Comparison of ENCODE assay signal across 18 cellular contexts in the genomic region with DNA sequence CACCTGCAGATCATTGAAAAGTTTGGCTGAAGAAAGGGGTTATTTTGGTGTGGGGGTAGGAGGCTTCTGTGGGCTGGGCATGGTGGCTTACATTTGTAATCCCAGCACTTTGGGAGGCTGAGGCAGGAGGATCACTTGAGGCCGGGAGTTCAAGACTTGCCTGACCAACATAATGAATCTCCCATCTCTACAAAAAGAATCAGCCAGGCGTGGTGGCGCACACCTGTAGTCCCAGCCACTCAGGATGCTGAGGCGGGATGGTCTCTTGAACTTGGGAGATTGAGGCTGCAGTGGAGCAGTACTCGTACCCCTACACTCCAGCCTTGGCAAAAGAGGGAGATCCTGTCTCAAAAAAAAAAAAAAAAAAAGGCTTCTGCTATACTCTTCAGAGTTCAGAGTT. TPM values are rescaled to one million over a fixed set of nuclear protein-coding genes. Genes with fewer than 3 reads are reported as not detected.
DNase-seq lines count a peak whose midpoint lies in the region; ATAC-seq and TF ChIP-seq lines count a peak whose summit lies in the region.
"Had no signal": no experiment of that assay in that cellular context is flagged by ENCODE, and none has a peak within 500 bp of the region (broad histone marks: within the 10 kb centered on the region; RNA-seq: fewer than 3 reads in every experiment).

No MANE protein-coding gene starts in this region.

- H3K27ac Mint-ChIP-seq in CD4-positive, alpha-beta T cell, result peak overlapping the region; percentile 53
- peak overlapping the region; percentile 74 for H3K27ac Mint-ChIP-seq in activated T-helper 1 cell treated with anti-CD3 and anti-CD28 coated beads, Interleukin-12 subunit alpha, Interleukin-12 subunit beta, Interleukin-2, Interleukin-4 antibody, amounts not matched to agents 30 ng/mL and 10 ng/mL and 1 ng/mL, durations not matched to agents 14 hours and 24 hours and 36 hours
- peak overlapping the region; percentile 40 for H3K27ac Mint-ChIP-seq in memory B cell
- H3K27ac Mint-ChIP-seq in activated CD4-positive, alpha-beta T cell treated with anti-CD3 and anti-CD28 coated beads, Interleukin-2, amount 10 ng/mL, durations not matched to agents 7 days and 5 days, result no peak overlapping the region

- H3K9me3 ChIP-seq in CD4-positive, alpha-beta T cell (ENCODE audit: control insufficient read depth, low read length), result no peaks in the 10 kb centered on the region
- H3K9me3 ChIP-seq: BLaER1 treated with 17β-estradiol and CSF1 and Interleukin-3, amounts not matched to agents 10 nM and 100 nM; Caco-2; Peyer's patch had no signal

- peaks cover 86% of the 10 kb centered on the region for H3K36me3 Mint-ChIP-seq in CD4-positive, alpha-beta T cell (ENCODE audit: low read depth)
- peaks cover 67% of the 10 kb centered on the region for H3K36me3 Mint-ChIP-seq in activated T-helper 1 cell treated with anti-CD3 and anti-CD28 coated beads, Interleukin-12 subunit alpha, Interleukin-12 subunit beta, Interleukin-2, Interleukin-4 antibody, amounts not matched to agents 30 ng/mL and 10 ng/mL and 1 ng/mL, durations not matched to agents 14 hours and 24 hours and 36 hours (ENCODE audit: low read depth)
- peaks cover 38% of the 10 kb centered on the region for H3K36me3 Mint-ChIP-seq in memory B cell
- peaks cover 71% of the 10 kb centered on the region for H3K36me3 Mint-ChIP-seq in activated CD4-positive, alpha-beta T cell treated with anti-CD3 and anti-CD28 coated beads, Interleukin-2, amount 10 ng/mL, durations not matched to agents 7 days and 5 days (ENCODE audit: low read depth)

- H3K27me3 Mint-ChIP-seq in CD4-positive, alpha-beta T cell, result no peaks in the 10 kb centered on the region
- H3K27me3 Mint-ChIP-seq in activated T-helper 1 cell treated with anti-CD3 and anti-CD28 coated beads, Interleukin-12 subunit alpha, Interleukin-12 subunit beta, Interleukin-2, Interleukin-4 antibody, amounts not matched to agents 30 ng/mL and 10 ng/mL and 1 ng/mL, durations not matched to agents 14 hours and 24 hours and 36 hours (ENCODE audit: insufficient read depth), result no peaks in the 10 kb centered on the region
- H3K27me3 Mint-ChIP-seq in memory B cell, result no peaks in the 10 kb centered on the region
- no peaks in the 10 kb centered on the region for H3K27me3 Mint-ChIP-seq in activated CD4-positive, alpha-beta T cell treated with anti-CD3 and anti-CD28 coated beads, Interleukin-2, amount 10 ng/mL, durations not matched to agents 7 days and 5 days

- H3K4me1 Mint-ChIP-seq in CD4-positive, alpha-beta T cell (ENCODE audit: low read depth), result peaks cover 9% of the 10 kb centered on the region
- peaks cover 39% of the 10 kb centered on the region for H3K4me1 Mint-ChIP-seq in activated T-helper 1 cell treated with anti-CD3 and anti-CD28 coated beads, Interleukin-12 subunit alpha, Interleukin-12 subunit beta, Interleukin-2, Interleukin-4 antibody, amounts not matched to agents 30 ng/mL and 10 ng/mL and 1 ng/mL, durations not matched to agents 14 hours and 24 hours and 36 hours (ENCODE audit: low read depth)
- peaks cover 8% of the 10 kb centered on the region for H3K4me1 Mint-ChIP-seq in memory B cell
- peaks cover 15% of the 10 kb centered on the region for H3K4me1 Mint-ChIP-seq in activated CD4-positive, alpha-beta T cell treated with anti-CD3 and anti-CD28 coated beads, Interleukin-2, amount 10 ng/mL, durations not matched to agents 7 days and 5 days

- H3K27me3 ChIP-seq in CD4-positive, alpha-beta T cell (ENCODE audit: control insufficient read depth, insufficient read depth, low read length), result no peaks in the 10 kb centered on the region
- H3K27me3 ChIP-seq: BLaER1 treated with 17β-estradiol and CSF1 and Interleukin-3, amounts not matched to agents 10 nM and 100 nM; Peyer's patch had no signal

- POLR2A ChIA-PET in CD4-positive, alpha-beta T cell (lab: Charles Lee), result interaction anchor here (0.6 kb wide), 1 partner anchor 59 kb away, joined by 4 read pairs; no protein-coding TSS in a partner anchor
- POLR2A ChIA-PET in activated CD4-positive, alpha-beta T cell treated with anti-CD3 and anti-CD28 coated beads, Interleukin-2, amount 10 ng/mL, durations not matched to agents 7 days and 5 days (lab: Charles Lee), result no interaction called here

- CTCF ChIA-PET in CD4-positive, alpha-beta T cell (lab: Charles Lee), result interaction anchor here (1.5 kb wide), 1 partner anchor 33 kb away, joined by 3 read pairs; the partner anchor contains the start of gene DCTN2
- CTCF ChIA-PET in activated CD4-positive, alpha-beta T cell treated with anti-CD3 and anti-CD28 coated beads, Interleukin-2, amount 10 ng/mL, durations not matched to agents 7 days and 5 days (lab: Charles Lee), result interaction anchor here (1.6 kb wide), 1 partner anchor 16 kb away, joined by 3 read pairs; no protein-coding TSS in a partner anchor

- ATAC-seq in CD4-positive, alpha-beta T cell (ENCODE audit: poor library complexity), result no peak
- ATAC-seq in memory B cell (ENCODE audit: low read depth), result no peak
- no peak for ATAC-seq in HG03565 (IDR thresholded peaks at IDR 0.05; ENCODE audit: unreplicated experiment)

- no peaks in the 10 kb centered on the region for H3K9me3 Mint-ChIP-seq in CD4-positive, alpha-beta T cell
- H3K9me3 Mint-ChIP-seq in activated T-helper 1 cell treated with anti-CD3 and anti-CD28 coated beads, Interleukin-12 subunit alpha, Interleukin-12 subunit beta, Interleukin-2, Interleukin-4 antibody, amounts not matched to agents 30 ng/mL and 10 ng/mL and 1 ng/mL, durations not matched to agents 14 hours and 24 hours and 36 hours, result no peaks in the 10 kb centered on the region
- H3K9me3 Mint-ChIP-seq in memory B cell, result no peaks in the 10 kb centered on the region
- H3K9me3 Mint-ChIP-seq in activated CD4-positive, alpha-beta T cell treated with anti-CD3 and anti-CD28 coated beads, Interleukin-2, amount 10 ng/mL, durations not matched to agents 7 days and 5 days, result no peaks in the 10 kb centered on the region

- intact Hi-C loops in CD4-positive, alpha-beta T cell (cut with DNase I, micrococcal nuclease), result no loop called here
- intact Hi-C loops in activated T-helper 1 cell treated with anti-CD3 and anti-CD28 coated beads, Interleukin-12 subunit alpha, Interleukin-12 subunit beta, Interleukin-2, Interleukin-4 antibody, amounts not matched to agents 30 ng/mL and 10 ng/mL and 1 ng/mL, durations not matched to agents 14 hours and 24 hours and 36 hours (cut with micrococcal nuclease), result no loop called here

- TF ChIP-seq CTCF in 22Rv1 (IDR thresholded peaks at IDR 0.05), result no peak
- no peak for TF ChIP-seq CTCF in CD4-positive, alpha-beta T cell (IDR thresholded peaks at IDR 0.05)

- peak overlapping the region; percentile 100 for H3K27ac ChIP-seq in 22Rv1
- no peak overlapping the region for H3K27ac ChIP-seq in CD4-positive, alpha-beta T cell (ENCODE audit: low read depth, low read length)
- H3K27ac ChIP-seq: BLaER1 treated with 17β-estradiol and CSF1 and Interleukin-3, amounts not matched to agents 10 nM and 100 nM; Peyer's patch had no signal

- no peak for DNase-seq in CD4-positive, alpha-beta T cell
- no peak for DNase-seq in activated T-helper 1 cell treated with anti-CD3 and anti-CD28 coated beads, Interleukin-12 subunit alpha, Interleukin-12 subunit beta, Interleukin-2, Interleukin-4 antibody, amounts not matched to agents 30 ng/mL and 10 ng/mL and 1 ng/mL, durations not matched to agents 14 hours and 24 hours and 36 hours (ENCODE audit: low spot score)
- no peak for DNase-seq in memory B cell (ENCODE audit: low spot score in 2 of 2)
- no peak for DNase-seq in T-helper 1 cell
- no peak for DNase-seq in activated CD4-positive, alpha-beta T cell treated with anti-CD3 and anti-CD28 coated beads, Interleukin-2, amount 10 ng/mL, durations not matched to agents 7 days and 5 days
- no peak for DNase-seq in COLO668 (lab: John Stamatoyannopoulos, UW; ENCODE audit: unreplicated experiment)
- DNase-seq: Caco-2, DMS53, MM.1S, NCI-H1105, NCI-H1694 treated with DMSO at 0.1 percent for 48 hours, NCI-H510A treated with DMSO at 0.1 percent for 48 hours, Right ventricle myocardium superior had no signal

- no peak overlapping the region for H3K4me3 Mint-ChIP-seq in CD4-positive, alpha-beta T cell
- no peak overlapping the region for H3K4me3 Mint-ChIP-seq in activated T-helper 1 cell treated with anti-CD3 and anti-CD28 coated beads, Interleukin-12 subunit alpha, Interleukin-12 subunit beta, Interleukin-2, Interleukin-4 antibody, amounts not matched to agents 30 ng/mL and 10 ng/mL and 1 ng/mL, durations not matched to agents 14 hours and 24 hours and 36 hours
- no peak overlapping the region for H3K4me3 Mint-ChIP-seq in memory B cell
- no peak overlapping the region for H3K4me3 Mint-ChIP-seq in activated CD4-positive, alpha-beta T cell treated with anti-CD3 and anti-CD28 coated beads, Interleukin-2, amount 10 ng/mL, durations not matched to agents 7 days and 5 days

RNA-seq across cellular contexts. Expression of gene DDIT3, which starts 7.0 kb away (rescaled TPM):
- 100 to 1,000 TPM; 145 TPM for total RNA-seq in CD4-positive, alpha-beta T cell
- 17.8 and 18.1 TPM in 2 replicates for total RNA-seq in activated T-helper 1 cell treated with anti-CD3 and anti-CD28 coated beads, Interleukin-12 subunit alpha, Interleukin-12 subunit beta, Interleukin-2, Interleukin-4 antibody, amounts not matched to agents 30 ng/mL and 10 ng/mL and 1 ng/mL, durations not matched to agents 14 hours and 24 hours and 36 hours
- 10 to 100 TPM; 10.5 to 11.4 TPM for total RNA-seq in activated CD4-positive, alpha-beta T cell treated with anti-CD3 and anti-CD28 coated beads, Interleukin-2, amount 10 ng/mL, durations not matched to agents 7 days and 5 days

RNA-seq across cellular contexts. Expression of gene MBD6, which starts 9.4 kb away (rescaled TPM):
- 10 to 100 TPM; 72.4 to 74.7 TPM for total RNA-seq in CD4-positive, alpha-beta T cell
- total RNA-seq in activated T-helper 1 cell treated with anti-CD3 and anti-CD28 coated beads, Interleukin-12 subunit alpha, Interleukin-12 subunit beta, Interleukin-2, Interleukin-4 antibody, amounts not matched to agents 30 ng/mL and 10 ng/mL and 1 ng/mL, durations not matched to agents 14 hours and 24 hours and 36 hours, result 63.3 and 66.8 TPM in 2 replicates
- 10 to 100 TPM; 66.0 to 80.1 TPM for total RNA-seq in activated CD4-positive, alpha-beta T cell treated with anti-CD3 and anti-CD28 coated beads, Interleukin-2, amount 10 ng/mL, durations not matched to agents 7 days and 5 days

RNA-seq across cellular contexts. Expression of gene MARS1, which starts 25.4 kb away (rescaled TPM):
- total RNA-seq in CD4-positive, alpha-beta T cell, result 100 to 1,000 TPM; 203 to 204 TPM
- total RNA-seq in activated T-helper 1 cell treated with anti-CD3 and anti-CD28 coated beads, Interleukin-12 subunit alpha, Interleukin-12 subunit beta, Interleukin-2, Interleukin-4 antibody, amounts not matched to agents 30 ng/mL and 10 ng/mL and 1 ng/mL, durations not matched to agents 14 hours and 24 hours and 36 hours, result 283 and 318 TPM in 2 replicates
- 100 to 1,000 TPM; 214 to 247 TPM for total RNA-seq in activated CD4-positive, alpha-beta T cell treated with anti-CD3 and anti-CD28 coated beads, Interleukin-2, amount 10 ng/mL, durations not matched to agents 7 days and 5 days

RNA-seq across cellular contexts. Expression of gene ARHGAP9, which starts 33.6 kb away (rescaled TPM):
- total RNA-seq in CD4-positive, alpha-beta T cell, result 100 to 1,000 TPM; 354 to 370 TPM
- 102 TPM in 2 replicates for total RNA-seq in activated T-helper 1 cell treated with anti-CD3 and anti-CD28 coated beads, Interleukin-12 subunit alpha, Interleukin-12 subunit beta, Interleukin-2, Interleukin-4 antibody, amounts not matched to agents 30 ng/mL and 10 ng/mL and 1 ng/mL, durations not matched to agents 14 hours and 24 hours and 36 hours
- total RNA-seq in activated CD4-positive, alpha-beta T cell treated with anti-CD3 and anti-CD28 coated beads, Interleukin-2, amount 10 ng/mL, durations not matched to agents 7 days and 5 days, result 100 to 1,000 TPM; 218 to 259 TPM
- total RNA-seq: H4 had no signal

RNA-seq across cellular contexts. Expression of gene DCTN2, which starts 33.7 kb away (rescaled TPM):
- total RNA-seq in CD4-positive, alpha-beta T cell, result 10 to 100 TPM; 39.6 TPM
- total RNA-seq in activated T-helper 1 cell treated with anti-CD3 and anti-CD28 coated beads, Interleukin-12 subunit alpha, Interleukin-12 subunit beta, Interleukin-2, Interleukin-4 antibody, amounts not matched to agents 30 ng/mL and 10 ng/mL and 1 ng/mL, durations not matched to agents 14 hours and 24 hours and 36 hours, result 78.6 and 83.5 TPM in 2 replicates
- 10 to 100 TPM; 79.3 to 80.5 TPM for total RNA-seq in activated CD4-positive, alpha-beta T cell treated with anti-CD3 and anti-CD28 coated beads, Interleukin-2, amount 10 ng/mL, durations not matched to agents 7 days and 5 days
